Comparison of ENCODE assay signal across 25 cellular contexts in the genomic region with DNA sequence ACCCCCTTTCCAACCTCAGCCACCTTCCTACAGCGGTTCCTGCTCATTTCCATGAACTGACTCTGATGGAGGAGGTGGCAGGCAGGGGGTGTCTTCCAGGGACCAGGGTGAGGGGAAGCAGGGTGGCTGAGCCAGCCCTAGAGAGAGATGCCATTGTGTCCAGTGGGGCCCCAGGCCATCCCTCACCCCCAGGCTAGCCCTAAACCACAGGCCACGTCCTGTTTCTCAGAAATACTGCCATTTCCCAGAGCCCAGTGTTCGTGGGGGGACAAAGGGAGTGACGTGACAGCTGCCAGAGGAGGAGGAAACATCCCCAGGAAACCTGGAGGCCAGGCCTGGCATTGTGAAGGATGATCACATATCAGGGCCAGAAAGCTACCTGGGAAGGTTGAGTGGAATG. TPM values are rescaled to one million over a fixed set of nuclear protein-coding genes. Genes with fewer than 3 reads are reported as not detected.
"Had no signal": no experiment of that assay in that cellular context is flagged by ENCODE, and none has a peak within 500 bp of the region (broad histone marks: within the 10 kb centered on the region; RNA-seq: fewer than 3 reads in every experiment).

No MANE protein-coding gene starts in this region.

- H3K27ac ChIP-seq: brain microvascular endothelial cell, cardiac muscle cell, WERI-Rb-1 had no signal

- H3K4me3 Mint-ChIP-seq: activated CD4-positive, alpha-beta T cell treated with anti-CD3 and anti-CD28 coated beads for 36 hours; activated CD8-positive, alpha-beta T cell treated with anti-CD3 and anti-CD28 coated beads for 36 hours; activated naive CD4-positive, alpha-beta T cell treated with anti-CD3 and anti-CD28 coated beads for 36 hours; activated naive CD8-positive, alpha-beta T cell; activated T-helper 17 cell treated with anti-CD3 and anti-CD28 coated beads, Interleukin-2, amount 50 U/mL, for 72 hours had no signal

- H3K27ac Mint-ChIP-seq: activated CD4-positive, alpha-beta T cell treated with anti-CD3 and anti-CD28 coated beads for 36 hours; activated CD8-positive, alpha-beta T cell treated with anti-CD3 and anti-CD28 coated beads for 36 hours; activated naive CD4-positive, alpha-beta T cell treated with anti-CD3 and anti-CD28 coated beads for 36 hours; activated naive CD8-positive, alpha-beta T cell; activated T-helper 17 cell treated with anti-CD3 and anti-CD28 coated beads, Interleukin-2, amount 50 U/mL, for 72 hours had no signal

- H3K4me3 ChIP-seq: cardiac muscle cell had no signal

- H3K9me3 ChIP-seq: SK-N-SH had no signal

- DNase-seq: activated CD4-positive, alpha-beta T cell treated with anti-CD3 and anti-CD28 coated beads for 36 hours; activated CD8-positive, alpha-beta T cell treated with anti-CD3 and anti-CD28 coated beads for 36 hours; activated gamma-delta T cell; activated naive CD4-positive, alpha-beta T cell treated with anti-CD3 and anti-CD28 coated beads for 36 hours; activated T-cell treated with anti-CD3 and anti-CD28 coated beads, Interleukin-2, amount 50 U/mL, for 48 hours; brain microvascular endothelial cell; NCI-H1092; NCI-H1417; NCI-H1930; NCI-H2171; NCI-H2227 treated with DMSO at 0.1 percent for 48 hours; NCI-H526 treated with DMSO at 0.1 percent for 48 hours; NCI-H82; RPMI8226; SK-N-SH; T-helper 1 cell; WERI-Rb-1 had no signal

- H3K27me3 Mint-ChIP-seq: activated CD8-positive, alpha-beta T cell treated with anti-CD3 and anti-CD28 coated beads for 36 hours; activated naive CD8-positive, alpha-beta T cell had no signal

- H3K4me2 ChIP-seq: SK-N-SH had no signal

- H3K9ac ChIP-seq: SK-N-SH had no signal

- H3K36me3 ChIP-seq: brain microvascular endothelial cell, cardiac muscle cell, WERI-Rb-1 had no signal

- H3K9me3 Mint-ChIP-seq: activated CD8-positive, alpha-beta T cell treated with anti-CD3 and anti-CD28 coated beads for 36 hours; activated naive CD4-positive, alpha-beta T cell treated with anti-CD3 and anti-CD28 coated beads for 36 hours; activated T-helper 17 cell treated with anti-CD3 and anti-CD28 coated beads, Interleukin-2, amount 50 U/mL, for 72 hours had no signal

- ATAC-seq: activated CD4-positive, alpha-beta T cell treated with anti-CD3 and anti-CD28 coated beads for 36 hours; activated CD8-positive, alpha-beta T cell treated with anti-CD3 and anti-CD28 coated beads for 36 hours; activated T-helper 17 cell treated with anti-CD3 and anti-CD28 coated beads, Interleukin-2, amount 50 U/mL, for 72 hours; Panc1; Right ventricle myocardium inferior had no signal

- H3K4me1 Mint-ChIP-seq: activated CD4-positive, alpha-beta T cell treated with anti-CD3 and anti-CD28 coated beads for 36 hours; activated T-helper 17 cell treated with anti-CD3 and anti-CD28 coated beads, Interleukin-2, amount 50 U/mL, for 72 hours had no signal

- H3K27me3 ChIP-seq: brain microvascular endothelial cell, cardiac muscle cell had no signal

RNA-seq across cellular contexts. Expression of gene CHRDL2, which starts 39.5 kb away (rescaled TPM):
- total RNA-seq: activated CD4-positive, alpha-beta T cell treated with anti-CD3 and anti-CD28 coated beads for 36 hours; activated CD8-positive, alpha-beta T cell treated with anti-CD3 and anti-CD28 coated beads for 36 hours; activated naive CD4-positive, alpha-beta T cell treated with anti-CD3 and anti-CD28 coated beads for 36 hours; activated T-helper 17 cell treated with anti-CD3 and anti-CD28 coated beads, Interleukin-2, amount 50 U/mL, for 72 hours; cardiac muscle cell; NCI-H460; OCI-LY7; T-helper 2 cell treated with Interferon-gamma antibody and Interleukin-4, amounts not matched to agents 100 ng/mL and 5 ng/mL, for 36 hours had no signal
- polyA plus RNA-seq: cardiac muscle cell, SK-N-SH had no signal
